Comparison of ENCODE assay signal across 1 cellular context in genomic region chr14:32744811-32745445, GRCh38.
TF ChIP-seq lines count a peak whose summit lies in the region.

No MANE protein-coding gene starts in this region.

TF ChIP-seq in GM23338, 12 proteins besides CTCF, POLR2A, EP300 and RAD21 (continued from another document):
- TF ChIP-seq ZNF462 (CRISPR knock-in tag; IDR thresholded peaks at IDR 0.05), result no peak
- TF ChIP-seq NANOG (IDR thresholded peaks at IDR 0.05; ENCODE audit: borderline replicate concordance), result no peak
- TF ChIP-seq JUNB (IDR thresholded peaks at IDR 0.05; ENCODE audit: unreplicated experiment), result no peak
- no peak for TF ChIP-seq EZH2phosphoT487 (IDR thresholded peaks at IDR 0.05; ENCODE audit: unreplicated experiment)
- TF ChIP-seq ETS1 (IDR thresholded peaks at IDR 0.05), result no peak
- TF ChIP-seq CREB1 (CRISPR knock-in tag; IDR thresholded peaks at IDR 0.05; ENCODE audit: low read depth), result no peak
- no peak for TF ChIP-seq REST (IDR thresholded peaks at IDR 0.05; ENCODE audit: unreplicated experiment)
- TF ChIP-seq ZNF114 (CRISPR knock-in tag; IDR thresholded peaks at IDR 0.05), result no peak
